1 cellular context compared by ENCODE assay signal in genomic region chr17:22304667-22305303, GRCh38.
TF ChIP-seq lines count a peak whose summit lies in the region.

No MANE protein-coding gene starts in this region.

TF ChIP-seq in K562, 482 proteins besides CTCF, POLR2A, EP300 and RAD21 (continued from another document):
- TF ChIP-seq ZMIZ1 (IDR thresholded peaks at IDR 0.05; ENCODE audit: low read depth in 2 of 2, low read length in 2 of 2), result no peak
- TF ChIP-seq POLR2B (IDR thresholded peaks at IDR 0.05; ENCODE audit: low read depth, partially characterized antibody), result peak; percentile 59
- 0 out of 6 replicates have a peak, but pooled peaks of 1 of the 3 experiments have one; percentile 25 for TF ChIP-seq ZBTB11 (CRISPR knock-in tag; IDR thresholded peaks at IDR 0.05)
- 0 out of 2 replicates have a peak, but pooled peaks have one; percentile 36 for TF ChIP-seq CXXC5 (CRISPR knock-in tag; IDR thresholded peaks at IDR 0.05)
- no peak for TF ChIP-seq NCOA4 (IDR thresholded peaks at IDR 0.05; ENCODE audit: partially characterized antibody)
- peak; percentile 77 for TF ChIP-seq MEIS2 (IDR thresholded peaks at IDR 0.05; ENCODE audit: partially characterized antibody)
- TF ChIP-seq MGA (IDR thresholded peaks at IDR 0.05), result 0 out of 2 replicates have a peak, but pooled peaks have one; percentile 5
- TF ChIP-seq HNRNPLL (IDR thresholded peaks at IDR 0.05; ENCODE audit: low read depth, low read length, poor library complexity, severe bottlenecking), result no peak
- peak; percentile 97 for TF ChIP-seq ZBTB2 (IDR thresholded peaks at IDR 0.05)
- no peak for TF ChIP-seq OTX1 (CRISPR knock-in tag; IDR thresholded peaks at IDR 0.05)
- TF ChIP-seq L3MBTL2 (IDR thresholded peaks at IDR 0.05), result peak; percentile 77
- peak; percentile 29 for TF ChIP-seq TAF1 (IDR thresholded peaks at IDR 0.05; ENCODE audit: control insufficient read depth, extremely low read depth, insufficient read depth, low read length, severe bottlenecking)
- TF ChIP-seq ZNF395 (CRISPR knock-in tag; IDR thresholded peaks at IDR 0.05), result 0 out of 2 replicates have a peak, but pooled peaks have one; percentile 33
- peak; percentile 40 for TF ChIP-seq TBP (optimal IDR thresholded peaks at IDR 0.05; ENCODE audit: low read depth, low read length)
- TF ChIP-seq ATF1 (CRISPR knock-in tag; IDR thresholded peaks at IDR 0.05), result no peak
- peak; percentile 13; the same call in 1 of the 2 replicates for TF ChIP-seq ATF1 (tag; IDR thresholded peaks at IDR 0.05)
- no peak for TF ChIP-seq STAT5A (IDR thresholded peaks at IDR 0.05; ENCODE audit: borderline replicate concordance, low read length)
- peak; percentile 95 to 96 for TF ChIP-seq NRF1 (conservative IDR thresholded peaks at IDR 0.05 in 1 of 2, IDR thresholded peaks at IDR 0.05 in 1 of 2)
- no peak for TF ChIP-seq E4F1 (CRISPR knock-in tag; IDR thresholded peaks at IDR 0.05; ENCODE audit: borderline replicate concordance)
- TF ChIP-seq LEF1 (IDR thresholded peaks at IDR 0.05), result no peak
